8 cellular contexts compared by ENCODE assay signal in the genomic region with DNA sequence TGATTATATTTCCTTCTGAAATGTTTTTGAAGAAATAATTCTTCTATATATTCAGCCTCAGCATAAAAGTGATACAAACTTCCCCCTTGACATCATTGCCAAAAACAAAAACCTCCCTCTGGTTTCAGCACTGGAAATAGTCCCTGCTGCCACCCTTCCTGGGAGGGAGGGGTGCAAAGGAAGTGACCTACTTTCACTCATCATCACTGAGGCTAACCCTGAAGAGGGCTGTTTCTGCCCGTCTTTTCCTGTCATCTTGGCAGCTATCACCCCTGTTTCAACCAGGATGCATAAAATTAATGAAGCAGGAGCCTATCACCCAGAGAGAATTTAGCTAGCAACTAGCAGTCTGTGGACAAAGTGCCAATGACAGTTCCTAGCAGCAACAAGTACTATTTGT.
DNase-seq lines count a peak whose midpoint lies in the region; ATAC-seq and TF ChIP-seq lines count a peak whose summit lies in the region.

No MANE protein-coding gene starts in this region.

- H3K4me3 Mint-ChIP-seq in effector memory CD8-positive, alpha-beta T cell: peak overlapping the region; percentile 69 to 72
- H3K4me3 Mint-ChIP-seq in type B pancreatic cell: no peak overlapping the region

- peak overlapping the region; percentile 81 to 90 for H3K27ac Mint-ChIP-seq in effector memory CD8-positive, alpha-beta T cell
- no peak overlapping the region for H3K27ac Mint-ChIP-seq in type B pancreatic cell

- peaks cover 20 to 39% of the 10 kb centered on the region in 2 donors for H3K4me1 Mint-ChIP-seq in effector memory CD8-positive, alpha-beta T cell (ENCODE audit: low read depth in 2 of 2)
- H3K4me1 Mint-ChIP-seq in type B pancreatic cell (ENCODE audit: unreplicated experiment): no peaks in the 10 kb centered on the region

- TF ChIP-seq CTCF in type B pancreatic cell (conservative IDR thresholded peaks at IDR 0.05): no peak

- H3K27me3 Mint-ChIP-seq in effector memory CD8-positive, alpha-beta T cell: peaks cover 0 to 5% of the 10 kb centered on the region in 2 donors
- H3K27me3 Mint-ChIP-seq in type B pancreatic cell: peaks cover 7% of the 10 kb centered on the region

- H3K9me3 Mint-ChIP-seq in effector memory CD8-positive, alpha-beta T cell: no peaks in the 10 kb centered on the region
- H3K9me3 Mint-ChIP-seq in type B pancreatic cell: no peaks in the 10 kb centered on the region

- no peaks in the 10 kb centered on the region for H3K36me3 Mint-ChIP-seq in effector memory CD8-positive, alpha-beta T cell (ENCODE audit: insufficient read depth)
- no peaks in the 10 kb centered on the region for H3K36me3 Mint-ChIP-seq in type B pancreatic cell

- peak; percentile 15 to 22 for DNase-seq in activated CD4-positive, alpha-beta T cell treated with anti-CD3 and anti-CD28 coated beads, Interleukin-2, amount 50 U/mL, for 4 hours
- DNase-seq in effector memory CD8-positive, alpha-beta T cell: peak; percentile 42 to 55 (median 53)
- DNase-seq in stimulated activated CD4-positive, alpha-beta T cell treated with anti-CD3 and anti-CD28 coated beads, Interleukin-4, amount 100 ng/mL, for 24 hours: peak; percentile 40
- DNase-seq in NCI-H446 (lab: John Stamatoyannopoulos, UW): no peak
- DNase-seq in type B pancreatic cell (ENCODE audit: extremely low spot score, unreplicated experiment): no peak
- no peak for DNase-seq in NOMO-1 (lab: John Stamatoyannopoulos, UW; ENCODE audit: unreplicated experiment in 2 of 2)

- ATAC-seq in GM18909 (IDR thresholded peaks at IDR 0.05; ENCODE audit: poor library complexity, unreplicated experiment) (peak; percentile 56), GM19397 (IDR thresholded peaks at IDR 0.05; ENCODE audit: unreplicated experiment) (no peak)
- peak; percentile 99 for ATAC-seq in effector memory CD8-positive, alpha-beta T cell (replicated peaks)

Comparison
In these comparisons a context has a peak if more than half of its experiments do, and no peak if none do; other contexts are left out.
1. DNase-seq: peak in activated CD4-positive, alpha-beta T cell treated with anti-CD3 and anti-CD28 coated beads, Interleukin-2, amount 50 U/mL, for 4 hours (2 of 2), effector memory CD8-positive, alpha-beta T cell (3 of 3) and stimulated activated CD4-positive, alpha-beta T cell treated with anti-CD3 and anti-CD28 coated beads, Interleukin-4, amount 100 ng/mL, for 24 hours (single experiment); none in NCI-H446 (0 of 2), type B pancreatic cell (single experiment) and NOMO-1 (0 of 2).